ENCODE assay signal across 1 cellular context in the genomic region with DNA sequence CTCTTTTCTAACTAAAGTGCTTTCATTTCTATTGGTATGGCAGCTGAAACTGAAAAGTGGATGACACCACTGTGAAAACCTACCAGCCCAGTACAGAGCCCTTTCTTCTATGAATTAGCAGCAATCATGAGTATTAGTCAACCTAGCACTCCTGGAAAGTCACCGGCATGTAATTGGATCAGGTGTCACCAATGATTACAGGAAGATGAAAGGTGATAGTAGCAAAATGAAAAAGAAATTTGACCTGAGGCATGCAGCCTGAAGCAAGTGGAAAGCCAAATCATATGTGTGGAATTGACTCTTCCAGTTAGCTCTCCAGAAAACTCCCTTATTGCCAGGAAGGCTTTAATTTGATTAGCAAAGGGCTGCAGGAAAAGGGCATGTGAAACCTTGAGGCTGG.
TF ChIP-seq lines count a peak whose summit lies in the region.

No MANE protein-coding gene starts in this region.

TF ChIP-seq in GM12878, 131 proteins besides CTCF, POLR2A, EP300 and RAD21 (continued from another document):
- TF ChIP-seq, protein P1, sequence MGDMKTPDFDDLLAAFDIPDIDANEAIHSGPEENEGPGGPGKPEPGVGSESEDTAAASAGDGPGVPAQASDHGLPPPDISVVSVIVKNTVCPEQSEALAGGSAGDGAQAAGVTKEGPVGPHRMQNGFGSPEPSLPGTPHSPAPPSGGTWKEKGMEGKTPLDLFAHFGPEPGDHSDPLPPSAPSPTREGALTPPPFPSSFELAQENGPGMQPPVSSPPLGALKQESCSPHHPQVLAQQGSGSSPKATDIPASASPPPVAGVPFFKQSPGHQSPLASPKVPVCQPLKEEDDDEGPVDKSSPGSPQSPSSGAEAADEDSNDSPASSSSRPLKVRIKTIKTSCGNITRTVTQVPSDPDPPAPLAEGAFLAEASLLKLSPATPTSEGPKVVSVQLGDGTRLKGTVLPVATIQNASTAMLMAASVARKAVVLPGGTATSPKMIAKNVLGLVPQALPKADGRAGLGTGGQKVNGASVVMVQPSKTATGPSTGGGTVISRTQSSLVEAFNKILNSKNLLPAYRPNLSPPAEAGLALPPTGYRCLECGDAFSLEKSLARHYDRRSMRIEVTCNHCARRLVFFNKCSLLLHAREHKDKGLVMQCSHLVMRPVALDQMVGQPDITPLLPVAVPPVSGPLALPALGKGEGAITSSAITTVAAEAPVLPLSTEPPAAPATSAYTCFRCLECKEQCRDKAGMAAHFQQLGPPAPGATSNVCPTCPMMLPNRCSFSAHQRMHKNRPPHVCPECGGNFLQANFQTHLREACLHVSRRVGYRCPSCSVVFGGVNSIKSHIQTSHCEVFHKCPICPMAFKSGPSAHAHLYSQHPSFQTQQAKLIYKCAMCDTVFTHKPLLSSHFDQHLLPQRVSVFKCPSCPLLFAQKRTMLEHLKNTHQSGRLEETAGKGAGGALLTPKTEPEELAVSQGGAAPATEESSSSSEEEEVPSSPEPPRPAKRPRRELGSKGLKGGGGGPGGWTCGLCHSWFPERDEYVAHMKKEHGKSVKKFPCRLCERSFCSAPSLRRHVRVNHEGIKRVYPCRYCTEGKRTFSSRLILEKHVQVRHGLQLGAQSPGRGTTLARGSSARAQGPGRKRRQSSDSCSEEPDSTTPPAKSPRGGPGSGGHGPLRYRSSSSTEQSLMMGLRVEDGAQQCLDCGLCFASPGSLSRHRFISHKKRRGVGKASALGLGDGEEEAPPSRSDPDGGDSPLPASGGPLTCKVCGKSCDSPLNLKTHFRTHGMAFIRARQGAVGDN (IDR thresholded peaks at IDR 0.05), result no peak
- no peak for TF ChIP-seq FOXM1 (IDR thresholded peaks at IDR 0.05; ENCODE audit: low read depth, low read length)
- TF ChIP-seq BMI1 (IDR thresholded peaks at IDR 0.05; ENCODE audit: borderline replicate concordance), result no peak
- TF ChIP-seq RELA (IDR thresholded peaks at IDR 0.05; ENCODE audit: borderline replicate concordance, partially characterized antibody), result no peak
- TF ChIP-seq RAD51 (IDR thresholded peaks at IDR 0.05), result no peak
- no peak for TF ChIP-seq KAT2A (conservative IDR thresholded peaks at IDR 0.05; ENCODE audit: control insufficient read depth, low read depth, low read length)
- no peak for TF ChIP-seq MYB (IDR thresholded peaks at IDR 0.05; ENCODE audit: borderline replicate concordance, low read depth, low read length)
